8 cellular contexts compared by ENCODE assay signal in the genomic region with DNA sequence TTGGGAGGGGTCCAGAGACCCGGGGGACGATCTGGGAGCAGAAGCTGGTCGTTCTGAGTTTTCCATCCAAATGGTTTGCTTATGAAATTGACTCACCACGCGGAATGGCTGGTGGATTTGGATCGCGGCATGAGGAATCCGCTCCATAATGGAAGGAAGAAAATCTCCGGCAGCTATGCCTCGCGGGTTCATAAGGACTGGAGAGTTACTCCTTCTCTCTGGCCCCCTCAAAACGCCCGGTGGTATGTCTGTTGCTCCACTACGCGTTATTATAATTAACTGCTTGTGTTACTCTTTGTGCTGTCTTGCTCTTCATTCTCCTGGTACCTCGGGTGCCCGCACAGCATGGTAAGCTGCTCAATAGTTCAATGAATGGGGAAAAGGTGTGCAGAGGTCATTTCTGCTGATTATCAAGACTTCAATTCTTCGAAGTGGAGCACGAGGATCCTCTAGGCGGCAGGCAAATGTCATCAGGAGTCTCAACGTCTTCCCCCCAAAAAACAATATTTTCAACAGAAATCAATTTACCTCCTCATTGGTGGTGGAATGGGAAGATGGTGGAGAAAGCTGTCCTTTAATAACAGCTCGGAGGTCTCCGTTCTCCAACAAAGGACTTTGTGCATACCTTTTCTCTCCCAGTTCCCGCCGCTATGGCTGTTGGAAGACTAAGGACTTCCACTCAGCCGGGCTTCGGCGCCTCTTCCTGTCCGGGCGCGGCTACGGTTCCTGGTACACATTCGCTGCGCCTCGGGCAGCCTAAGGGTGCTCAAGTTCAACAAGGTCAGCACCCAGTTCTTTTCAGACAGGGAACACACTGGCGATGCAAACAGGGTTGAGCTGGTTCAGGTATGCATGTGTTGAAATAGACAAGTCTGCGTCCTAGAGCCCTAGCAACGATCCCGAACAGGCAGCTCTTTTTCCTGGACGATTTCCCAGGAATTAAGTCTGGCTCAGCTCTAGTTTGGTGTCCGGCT. TPM values are rescaled to one million over a fixed set of nuclear protein-coding genes. Genes with fewer than 3 reads are reported as not detected.
DNase-seq lines count a peak whose midpoint lies in the region; ATAC-seq and TF ChIP-seq lines count a peak whose summit lies in the region.

No MANE protein-coding gene starts in this region.

- H3K36me3 ChIP-seq in fibroblast of lung (ENCODE audit: control insufficient read depth, insufficient read depth, low read length): no peaks in the 10 kb centered on the region

- peak; percentile 19 for DNase-seq in activated CD4-positive, alpha-beta T cell treated with anti-CD3 and anti-CD28 coated beads for 36 hours
- no peak for DNase-seq in activated CD4-positive, alpha-beta T cell treated with anti-CD3 and anti-CD28 coated beads, Interleukin-2, amount 50 U/mL, for 1 hour
- DNase-seq in T-helper 17 cell (no peak), fibroblast of lung (ENCODE audit: low read depth in 2 of 2) (no peak), retina (peak; percentile 70), D341Med (ENCODE audit: low spot score) (no peak)

- no peak overlapping the region for H3K27ac ChIP-seq in fibroblast of lung (ENCODE audit: insufficient read depth, low read length)

- H3K4me2 ChIP-seq in fibroblast of lung (ENCODE audit: extremely low read depth, insufficient read depth, low read length): peak overlapping the region; percentile 95

- H3K36me3 Mint-ChIP-seq in activated CD4-positive, alpha-beta T cell treated with anti-CD3 and anti-CD28 coated beads for 36 hours (ENCODE audit: low read depth): peaks cover 7% of the 10 kb centered on the region
- peaks cover 2% of the 10 kb centered on the region for H3K36me3 Mint-ChIP-seq in T-helper 17 cell (ENCODE audit: low read depth)

- CTCF ChIA-PET in activated CD4-positive, alpha-beta T cell treated with anti-CD3 and anti-CD28 coated beads for 36 hours (lab: Charles Lee): interaction anchor here (0.5 to 1.9 kb wide), 5 partner anchors 13 to 130 kb away, joined by 3 to 7 read pairs (median 3); no protein-coding TSS in a partner anchor

- no peaks in the 10 kb centered on the region for H3K79me2 ChIP-seq in fibroblast of lung (ENCODE audit: control insufficient read depth, insufficient read depth, low read length)

- peaks cover 24% of the 10 kb centered on the region for H3K4me1 Mint-ChIP-seq in activated CD4-positive, alpha-beta T cell treated with anti-CD3 and anti-CD28 coated beads for 36 hours
- H3K4me1 Mint-ChIP-seq in T-helper 17 cell: peaks cover 7% of the 10 kb centered on the region

- no peak overlapping the region for H3K9ac ChIP-seq in fibroblast of lung (ENCODE audit: insufficient read depth, low read length)

- H2AFZ ChIP-seq in fibroblast of lung (ENCODE audit: low read length): peak overlapping the region; percentile 84

- peaks cover 15% of the 10 kb centered on the region for H3K9me3 ChIP-seq in T-helper 17 cell (ENCODE audit: control insufficient read depth, low read length, poor library complexity, severe bottlenecking)
- no peaks in the 10 kb centered on the region for H3K9me3 ChIP-seq in fibroblast of lung (ENCODE audit: control insufficient read depth, insufficient read depth, low read depth, low read length)

- ATAC-seq in activated CD4-positive, alpha-beta T cell treated with anti-CD3 and anti-CD28 coated beads for 36 hours: no peak
- ATAC-seq in T-helper 17 cell (no peak), GM21390 (IDR thresholded peaks at IDR 0.05; ENCODE audit: unreplicated experiment) (no peak), HG03342 (IDR thresholded peaks at IDR 0.05; ENCODE audit: unreplicated experiment) (no peak)

- H4K20me1 ChIP-seq in fibroblast of lung (ENCODE audit: control insufficient read depth, extremely low read depth, insufficient read depth, low read length): no peaks in the 10 kb centered on the region

- H3K4me3 Mint-ChIP-seq in activated CD4-positive, alpha-beta T cell treated with anti-CD3 and anti-CD28 coated beads for 36 hours: peak overlapping the region; percentile 54
- peak overlapping the region; percentile 37 for H3K4me3 Mint-ChIP-seq in T-helper 17 cell

- intact Hi-C loops in activated CD4-positive, alpha-beta T cell treated with anti-CD3 and anti-CD28 coated beads for 36 hours (cut with DNase I, micrococcal nuclease): loop anchor here in 1 of 2 experiments (5.0 kb wide), 4 partner anchors 44 to 429 kb away; a partner anchor contains a TSS

- H3K27ac Mint-ChIP-seq in activated CD4-positive, alpha-beta T cell treated with anti-CD3 and anti-CD28 coated beads for 36 hours: no peak overlapping the region
- H3K27ac Mint-ChIP-seq in T-helper 17 cell: peak overlapping the region; percentile 94

- peaks cover 69% of the 10 kb centered on the region for H3K27me3 Mint-ChIP-seq in activated CD4-positive, alpha-beta T cell treated with anti-CD3 and anti-CD28 coated beads for 36 hours
- H3K27me3 Mint-ChIP-seq in T-helper 17 cell: peaks cover 84% of the 10 kb centered on the region

- peaks cover 2% of the 10 kb centered on the region for H3K9me3 Mint-ChIP-seq in activated CD4-positive, alpha-beta T cell treated with anti-CD3 and anti-CD28 coated beads for 36 hours (ENCODE audit: low read depth)

- H3K27me3 ChIP-seq in fibroblast of lung (ENCODE audit: control insufficient read depth, insufficient read depth, low read length): no peaks in the 10 kb centered on the region

- H3K4me3 ChIP-seq in fibroblast of lung (replicated peaks in 1 of 4; ENCODE audit: control extremely low read depth in 1 of 4, insufficient read depth in 1 of 4, low read depth in 3 of 4, low read length in 4 of 4): peak overlapping the region; percentile 36 to 60 (median 49)

- TF ChIP-seq CTCF in fibroblast of lung (conservative IDR thresholded peaks at IDR 0.05 in 1 of 2, IDR thresholded peaks at IDR 0.05 in 1 of 2; ENCODE audit: low read depth in 1 of 2, low read length in 2 of 2): no peak

- POLR2A ChIA-PET in activated CD4-positive, alpha-beta T cell treated with anti-CD3 and anti-CD28 coated beads for 36 hours (lab: Charles Lee): no interaction called here

- H3K4me1 ChIP-seq in fibroblast of lung (ENCODE audit: control insufficient read depth, extremely low read depth, insufficient read depth, low read length): no peaks in the 10 kb centered on the region

RNA-seq across cellular contexts. Expression of a gene that starts 9.2 kb away (rescaled TPM):
- 1 to 10 TPM; 1.5 to 2.0 TPM for total RNA-seq in activated CD4-positive, alpha-beta T cell treated with anti-CD3 and anti-CD28 coated beads for 36 hours
- total RNA-seq in T-helper 17 cell (1 to 10 TPM in 1 of 2 donors, under 1 TPM in 1; 0.80 to 2.0 TPM), fibroblast of lung (not detected in 2 replicates)
- 0.15 TPM in 1 of 2 replicates, not detected in the other for polyA plus RNA-seq in fibroblast of lung
- not detected in 2 replicates for polyA plus RNA-seq in fibroblast of lung (2012)
- not detected in 2 replicates for polyA minus RNA-seq in fibroblast of lung (ENCODE audit: low replicate concordance)

Comparison
In these comparisons a context has a peak if more than half of its experiments do, and no peak if none do; other contexts are left out.
1. DNase-seq: peak in activated CD4-positive, alpha-beta T cell treated with anti-CD3 and anti-CD28 coated beads for 36 hours (single experiment) and retina (single experiment); none in activated CD4-positive, alpha-beta T cell treated with anti-CD3 and anti-CD28 coated beads, Interleukin-2, amount 50 U/mL, for 1 hour (single experiment), T-helper 17 cell (0 of 3), fibroblast of lung (0 of 2) and D341Med (single experiment).